In the genomic region with DNA sequence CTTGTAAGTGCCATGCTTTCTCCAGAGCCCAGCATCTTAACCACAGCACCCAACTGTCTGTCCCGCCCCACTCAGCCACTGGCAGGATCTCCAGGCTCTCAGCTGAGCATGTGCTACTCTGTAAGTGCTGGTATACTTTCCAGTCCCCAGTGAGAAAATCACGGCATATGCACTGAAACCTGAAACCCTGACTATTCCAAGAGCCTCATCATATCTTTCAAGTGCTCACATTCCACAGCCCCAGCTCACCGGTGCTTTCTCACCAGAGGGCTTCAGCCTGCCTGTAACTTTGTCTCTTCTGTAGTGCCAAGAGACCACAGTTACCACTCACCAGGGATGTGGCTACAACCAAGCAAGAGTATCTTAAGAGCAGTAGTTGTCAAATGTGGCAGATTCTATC, we compare ENCODE assay signal across 11 cellular contexts. TPM values are rescaled to one million over a fixed set of nuclear protein-coding genes. Genes with fewer than 3 reads are reported as not detected.
A peak's percentile ranks its signal among the peaks of the same experiment; 100 is the strongest.
DNase-seq lines count a peak whose midpoint lies in the region; ATAC-seq, FAIRE-seq and TF ChIP-seq lines count a peak whose summit lies in the region.
"Had no signal": no experiment of that assay in that cellular context is flagged by ENCODE, and none has a peak within 500 bp of the region (broad histone marks: within the 10 kb centered on the region; RNA-seq: fewer than 3 reads in every experiment).

No MANE protein-coding gene starts in this region.

- H3K4me1 Mint-ChIP-seq in activated CD8-positive, alpha-beta memory T cell treated with anti-CD3 and anti-CD28 coated beads, Interleukin-2, amount 10 ng/mL, durations not matched to agents 7 days and 5 days = no peaks in the 10 kb centered on the region
- H3K4me1 Mint-ChIP-seq: activated CD4-positive, alpha-beta memory T cell treated with anti-CD3 and anti-CD28 coated beads, Interleukin-2, amount 10 ng/mL, durations not matched to agents 7 days and 5 days had no signal

- peak; percentile 70 to 73; a peak in 5 of 6 replicates for ATAC-seq in A549
- no peak for ATAC-seq in HG03108 (IDR thresholded peaks at IDR 0.05; ENCODE audit: unreplicated experiment)
- ATAC-seq in activated CD8-positive, alpha-beta memory T cell treated with anti-CD3 and anti-CD28 coated beads, Interleukin-2, amount 10 ng/mL, durations not matched to agents 7 days and 5 days = no peak

- no peak for TF ChIP-seq RAD21 in A549 (conservative IDR thresholded peaks at IDR 0.05 in 1 of 2, IDR thresholded peaks at IDR 0.05 in 1 of 2)

- peak in 1 of 2 experiments; percentile 16 for DNase-seq in A549 (ENCODE audit: low read depth in 1 of 2, low spot score in 1 of 2)
- DNase-seq in H7 = peak; percentile 17
- peak; percentile 84 to 90 for DNase-seq in SJSA1 (ENCODE audit: low read depth in 1 of 2, low spot score in 2 of 2)
- DNase-seq in Karpas-422 = no peak
- no peak for DNase-seq in activated CD8-positive, alpha-beta memory T cell treated with anti-CD3 and anti-CD28 coated beads, Interleukin-2, amount 10 ng/mL, durations not matched to agents 7 days and 5 days
- DNase-seq in nucleus accumbens (lab: John Stamatoyannopoulos, UW) = no peak
- DNase-seq: activated CD4-positive, alpha-beta memory T cell treated with anti-CD3 and anti-CD28 coated beads, Interleukin-2, amount 10 ng/mL, durations not matched to agents 7 days and 5 days; cortex of kidney; DMS153 had no signal

- POLR2A ChIA-PET in A549 (lab: Yijun Ruan, JAX) = no interaction called here

- no peaks in the 10 kb centered on the region for H3K36me3 Mint-ChIP-seq in activated CD8-positive, alpha-beta memory T cell treated with anti-CD3 and anti-CD28 coated beads, Interleukin-2, amount 10 ng/mL, durations not matched to agents 7 days and 5 days

- 0 out of 3 replicates have a peak overlapping the region, but pooled peaks have one; percentile 3 for H3K4me2 ChIP-seq in A549
- H3K4me2 ChIP-seq in Karpas-422 (ENCODE audit: low read depth, low read length, poor library complexity, severe bottlenecking) = no peak overlapping the region

- CTCF ChIA-PET in A549 (lab: Yijun Ruan, JAX) = interaction anchor here (1.5 kb wide), 1 partner anchor 17 kb away, joined by 4 read pairs; no protein-coding TSS in a partner anchor
- CTCF ChIA-PET in activated CD8-positive, alpha-beta memory T cell treated with anti-CD3 and anti-CD28 coated beads, Interleukin-2, amount 10 ng/mL, durations not matched to agents 7 days and 5 days (lab: Charles Lee) = no interaction called here

- no peaks in the 10 kb centered on the region for H4K20me1 ChIP-seq in Karpas-422 (ENCODE audit: insufficient read depth, low read depth, low read length)

- H3K27me3 ChIP-seq in H7 (ENCODE audit: control insufficient read depth, insufficient read depth, low read length) (no peaks in the 10 kb centered on the region), SJSA1 (replicated peaks) (no peaks in the 10 kb centered on the region), iPS-20b (ENCODE audit: insufficient read depth, low read length) (no peaks in the 10 kb centered on the region), Karpas-422 (ENCODE audit: low read length) (no peaks in the 10 kb centered on the region)

- no peaks in the 10 kb centered on the region for H3K9me2 ChIP-seq in Karpas-422 (replicated peaks; ENCODE audit: insufficient read depth, low read length)

- no peak overlapping the region for H2AFZ ChIP-seq in Karpas-422 (ENCODE audit: low read length)

- TF ChIP-seq CTCF in A549 (IDR thresholded peaks at IDR 0.05) = no peak

- H3K36me3 ChIP-seq in H7 (replicated peaks; ENCODE audit: control insufficient read depth, insufficient read depth, low read length) = no peaks in the 10 kb centered on the region
- no peaks in the 10 kb centered on the region for H3K36me3 ChIP-seq in SJSA1
- no peaks in the 10 kb centered on the region for H3K36me3 ChIP-seq in iPS-20b (ENCODE audit: insufficient read depth, low read depth, low read length)
- no peaks in the 10 kb centered on the region for H3K36me3 ChIP-seq in Karpas-422 (ENCODE audit: insufficient read depth, low read length)

- no peak for TF ChIP-seq EP300 in A549 (IDR thresholded peaks at IDR 0.05)

- TF ChIP-seq POLR2A in A549 (IDR thresholded peaks at IDR 0.05; ENCODE audit: low read length) = no peak

- H3K27ac ChIP-seq in A549 (0 out of 6 replicates have a peak overlapping the region, but pooled peaks of 1 of the 2 experiments have one; percentile 5), SJSA1 (peak overlapping the region; percentile 65), iPS-20b (ENCODE audit: low read length) (no peak overlapping the region), Karpas-422 (ENCODE audit: low read length) (no peak overlapping the region)

- no peak overlapping the region for H3K4me3 Mint-ChIP-seq in activated CD8-positive, alpha-beta memory T cell treated with anti-CD3 and anti-CD28 coated beads, Interleukin-2, amount 10 ng/mL, durations not matched to agents 7 days and 5 days
- H3K4me3 Mint-ChIP-seq: activated CD4-positive, alpha-beta memory T cell treated with anti-CD3 and anti-CD28 coated beads, Interleukin-2, amount 10 ng/mL, durations not matched to agents 7 days and 5 days had no signal

- H3K27me3 Mint-ChIP-seq in activated CD8-positive, alpha-beta memory T cell treated with anti-CD3 and anti-CD28 coated beads, Interleukin-2, amount 10 ng/mL, durations not matched to agents 7 days and 5 days = peaks cover 18% of the 10 kb centered on the region

- H3K9ac ChIP-seq in iPS-20b (ENCODE audit: low read depth, low read length) (no peak overlapping the region), Karpas-422 (ENCODE audit: low read length) (no peak overlapping the region)

- WGBS in A549 (ENCODE audit: missing lambda C conversion rate) = 37% methylated on average over 3 of the region's 3 CpGs

- H3K79me2 ChIP-seq in Karpas-422 (ENCODE audit: low read length) = no peaks in the 10 kb centered on the region

- H3K9me3 Mint-ChIP-seq in activated CD8-positive, alpha-beta memory T cell treated with anti-CD3 and anti-CD28 coated beads, Interleukin-2, amount 10 ng/mL, durations not matched to agents 7 days and 5 days (ENCODE audit: low read depth) = no peaks in the 10 kb centered on the region
- H3K9me3 Mint-ChIP-seq: activated CD4-positive, alpha-beta memory T cell treated with anti-CD3 and anti-CD28 coated beads, Interleukin-2, amount 10 ng/mL, durations not matched to agents 7 days and 5 days had no signal

- 0 out of 3 replicates have a peak, but pooled peaks cover 3% of the 10 kb centered on the region for H3K4me1 ChIP-seq in A549
- H3K4me1 ChIP-seq in SJSA1 (replicated peaks) = peaks cover 73% of the 10 kb centered on the region
- peaks cover 26% of the 10 kb centered on the region; the same call in 1 of the 2 replicates for H3K4me1 ChIP-seq in iPS-20b (ENCODE audit: insufficient read depth, low read length)
- peaks cover 8% of the 10 kb centered on the region for H3K4me1 ChIP-seq in Karpas-422 (ENCODE audit: low read length)

- FAIRE-seq in A549 (lab: Jason Lieb, UNC) = no peak

- no peak overlapping the region for H3K4me3 ChIP-seq in A549
- H3K4me3 ChIP-seq in H7 (ENCODE audit: insufficient read depth, low read depth, low read length) = no peak overlapping the region
- H3K4me3 ChIP-seq in SJSA1 = no peak overlapping the region
- H3K4me3 ChIP-seq in iPS-20b (ENCODE audit: low read length) = 0 out of 2 replicates have a peak overlapping the region, but pooled peaks have one; percentile 9
- H3K4me3 ChIP-seq in Karpas-422 (ENCODE audit: low read length) = no peak overlapping the region

- H3K27ac Mint-ChIP-seq in activated CD8-positive, alpha-beta memory T cell treated with anti-CD3 and anti-CD28 coated beads, Interleukin-2, amount 10 ng/mL, durations not matched to agents 7 days and 5 days = no peak overlapping the region
- H3K27ac Mint-ChIP-seq: activated CD4-positive, alpha-beta memory T cell treated with anti-CD3 and anti-CD28 coated beads, Interleukin-2, amount 10 ng/mL, durations not matched to agents 7 days and 5 days had no signal

- no peaks in the 10 kb centered on the region for H3K9me3 ChIP-seq in A549
- no peaks in the 10 kb centered on the region for H3K9me3 ChIP-seq in SJSA1 (replicated peaks)
- no peaks in the 10 kb centered on the region for H3K9me3 ChIP-seq in iPS-20b (ENCODE audit: insufficient read depth, low read depth, low read length)
- no peaks in the 10 kb centered on the region for H3K9me3 ChIP-seq in Karpas-422 (ENCODE audit: low read length)

TF ChIP-seq in A549, 52 proteins besides CTCF, POLR2A, EP300 and RAD21:
- TF ChIP-seq MAFK (IDR thresholded peaks at IDR 0.05; ENCODE audit: partially characterized antibody) = no peak
- TF ChIP-seq, protein P1, sequence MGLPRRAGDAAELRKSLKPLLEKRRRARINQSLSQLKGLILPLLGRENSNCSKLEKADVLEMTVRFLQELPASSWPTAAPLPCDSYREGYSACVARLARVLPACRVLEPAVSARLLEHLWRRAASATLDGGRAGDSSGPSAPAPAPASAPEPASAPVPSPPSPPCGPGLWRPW (IDR thresholded peaks at IDR 0.05) = no peak
- TF ChIP-seq RCOR1 (IDR thresholded peaks at IDR 0.05; ENCODE audit: low read depth, low read length) = no peak
- no peak for TF ChIP-seq NR3C1 (IDR thresholded peaks at IDR 0.05)
- no peak for TF ChIP-seq FOSL2 (IDR thresholded peaks at IDR 0.05)
- no peak for TF ChIP-seq FOSL2 (CRISPR knock-in tag; IDR thresholded peaks at IDR 0.05)
- TF ChIP-seq RFX5 (IDR thresholded peaks at IDR 0.05) = no peak
- no peak for TF ChIP-seq GATA3 (IDR thresholded peaks at IDR 0.05; ENCODE audit: borderline replicate concordance)
- TF ChIP-seq ZFP36 (IDR thresholded peaks at IDR 0.05; ENCODE audit: borderline replicate concordance, partially characterized antibody) = no peak

RNA-seq across cellular contexts. Expression of a gene that starts 24.4 kb away (rescaled TPM):
- polyA plus RNA-seq in A549 (2011; rRNA removed) (not detected in 2 replicates), A549 (2017; fragmentation: RNase III; extraction: RNeasy Plus Mini Kit Qiagen cat#74134 plus additional on column Dnase treatment) (not detected in 3 replicates)
- not detected in 2 replicates for polyA plus RNA-seq in A549 (2012; cell fraction: cytosol; rRNA removed)
- polyA plus RNA-seq in A549 (2012; cell fraction: nucleus; rRNA removed) = not detected in 2 replicates
- polyA minus RNA-seq in A549 (2011; rRNA and poly(A)+ RNA removed) = 0.34 and 0.66 TPM in 2 replicates
- total RNA-seq in H7 (2014; rRNA removed; shearing (Covaris generic)) = 3.2 and 3.9 TPM in 2 replicates
- total RNA-seq in SJSA1 (2014; rRNA removed; shearing (Covaris generic)) = 57.4 and 57.6 TPM in 2 replicates
- total RNA-seq in Karpas-422 (2014; rRNA removed; shearing (Covaris generic); ENCODE audit: low replicate concordance) = not detected in 2 replicates
- total RNA-seq in activated CD8-positive, alpha-beta memory T cell treated with anti-CD3 and anti-CD28 coated beads, Interleukin-2, amount 10 ng/mL, durations not matched to agents 7 days and 5 days = not detected
- total RNA-seq: activated CD4-positive, alpha-beta memory T cell treated with anti-CD3 and anti-CD28 coated beads, Interleukin-2, amount 10 ng/mL, durations not matched to agents 7 days and 5 days had no signal

Comparison
In these comparisons a context has a peak if more than half of its experiments do, and no peak if none do; other contexts are left out.
1. ATAC-seq: peak in A549 (2 of 2); none in HG03108 (single experiment) and activated CD8-positive, alpha-beta memory T cell treated with anti-CD3 and anti-CD28 coated beads, Interleukin-2, amount 10 ng/mL, durations not matched to agents 7 days and 5 days (single experiment).
2. DNase-seq: peak in H7 (single experiment) and SJSA1 (2 of 2); none in Karpas-422 (single experiment), activated CD8-positive, alpha-beta memory T cell treated with anti-CD3 and anti-CD28 coated beads, Interleukin-2, amount 10 ng/mL, durations not matched to agents 7 days and 5 days (single experiment) and nucleus accumbens (0 of 56).
3. RNA of a gene that starts 24.4 kb away (total RNA-seq): 57.4 to 57.6 TPM in SJSA1; 3.2 to 3.9 TPM in H7, not detected in Karpas-422 and not detected in activated CD8-positive, alpha-beta memory T cell treated with anti-CD3 and anti-CD28 coated beads, Interleukin-2, amount 10 ng/mL, durations not matched to agents 7 days and 5 days; every median in the first group is over 10 times any median in the second.